Comparison of ENCODE assay signal across 22 cellular contexts in the genomic region with DNA sequence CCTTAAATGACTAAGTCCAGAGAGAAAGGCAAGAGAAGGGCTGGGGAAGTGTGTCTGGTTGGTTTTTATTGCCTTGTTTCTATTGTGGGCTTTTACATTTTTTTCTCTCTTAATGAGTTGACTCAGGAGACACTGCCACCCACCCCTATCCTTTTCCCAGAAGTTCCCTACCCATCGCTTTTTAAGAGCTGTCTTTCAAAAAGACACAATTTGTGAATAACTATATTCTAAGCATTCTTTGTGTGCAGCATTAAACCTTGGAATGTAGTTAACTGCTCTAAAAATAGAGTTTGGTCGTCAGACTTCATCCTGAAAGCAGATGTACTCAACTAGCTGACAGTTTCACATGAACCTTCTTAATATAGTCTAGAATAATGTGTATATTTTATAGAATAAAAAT.
DNase-seq lines count a peak whose midpoint lies in the region; ATAC-seq and TF ChIP-seq lines count a peak whose summit lies in the region.
"Had no signal": no experiment of that assay in that cellular context is flagged by ENCODE, and none has a peak within 500 bp of the region (broad histone marks: within the 10 kb centered on the region; RNA-seq: fewer than 3 reads in every experiment).

No MANE protein-coding gene starts in this region.

- no peaks in the 10 kb centered on the region for H3K9me3 ChIP-seq in aorta (ENCODE audit: control insufficient read depth, low read length)
- H3K9me3 ChIP-seq: colonic mucosa, heart right ventricle, left ventricle myocardium inferior, vagina had no signal

- no peaks in the 10 kb centered on the region for H3K4me1 ChIP-seq in aorta (ENCODE audit: control insufficient read depth in 1 of 2, insufficient read depth in 2 of 2, low read length in 2 of 2)
- H3K4me1 ChIP-seq: colonic mucosa, left ventricle myocardium inferior, vagina had no signal

- H3K4me3 ChIP-seq in aorta (ENCODE audit: low read length in 2 of 2): no peak overlapping the region
- H3K4me3 ChIP-seq: colonic mucosa, heart right ventricle, left ventricle myocardium inferior, vagina had no signal

- H3K4me1 Mint-ChIP-seq in osteocyte (ENCODE audit: unreplicated experiment): peaks cover 13% of the 10 kb centered on the region

- ATAC-seq in HG03280 (IDR thresholded peaks at IDR 0.05; ENCODE audit: unreplicated experiment) (no peak), aorta (ENCODE audit: low FRiP score) (no peak), HG03565 (IDR thresholded peaks at IDR 0.05; ENCODE audit: unreplicated experiment) (no peak)
- ATAC-seq: CD8-positive, alpha-beta T cell; heart right ventricle had no signal

- intact Hi-C loops in aorta (cut with DNase I): no loop called here

- H3K36me3 ChIP-seq in aorta (ENCODE audit: control insufficient read depth in 1 of 2, insufficient read depth in 2 of 2, low read length in 1 of 2): no peaks in the 10 kb centered on the region
- H3K36me3 ChIP-seq: colonic mucosa, heart right ventricle, left ventricle myocardium inferior, vagina had no signal

- H3K4me3 Mint-ChIP-seq in osteocyte (ENCODE audit: unreplicated experiment): no peak overlapping the region
- H3K4me3 Mint-ChIP-seq: activated naive CD4-positive, alpha-beta T cell treated with anti-CD3 and anti-CD28 coated beads for 36 hours; CD8-positive, alpha-beta T cell; endodermal cell had no signal

- TF ChIP-seq CTCF in osteocyte (IDR thresholded peaks at IDR 0.05): no peak

- no peaks in the 10 kb centered on the region for H3K36me3 Mint-ChIP-seq in osteocyte (ENCODE audit: unreplicated experiment)

- no peaks in the 10 kb centered on the region for H3K9me3 Mint-ChIP-seq in osteocyte (ENCODE audit: unreplicated experiment)
- H3K9me3 Mint-ChIP-seq: activated naive CD4-positive, alpha-beta T cell treated with anti-CD3 and anti-CD28 coated beads for 36 hours; CD8-positive, alpha-beta T cell; endodermal cell had no signal

- 28 to 43% methylated on average over 2 of the region's 2 CpGs for WGBS in aorta, 2 donors

- H3K27ac ChIP-seq in aorta (ENCODE audit: low read depth in 1 of 2, low read length in 2 of 2): no peak overlapping the region
- H3K27ac ChIP-seq: colonic mucosa, heart right ventricle, left ventricle myocardium inferior, vagina had no signal

- no peaks in the 10 kb centered on the region for H3K27me3 Mint-ChIP-seq in osteocyte (ENCODE audit: unreplicated experiment)

- no peaks in the 10 kb centered on the region for H3K27me3 ChIP-seq in aorta (ENCODE audit: control insufficient read depth in 1 of 2, insufficient read depth in 2 of 2, low read length in 1 of 2)
- H3K27me3 ChIP-seq: colonic mucosa, heart right ventricle, vagina had no signal

- DNase-seq in AG20443 (ENCODE audit: low spot score): peak; percentile 29
- DNase-seq in LHCN-M2 (ENCODE audit: low read depth): peak; percentile 46
- DNase-seq in dedifferentiated amniotic fluid mesenchymal stem cell (ENCODE audit: extremely low spot score): peak; percentile 32
- no peak for DNase-seq in osteocyte (ENCODE audit: extremely low spot score, unreplicated experiment)
- no peak for DNase-seq in SW 1271 (lab: John Stamatoyannopoulos, UW)
- DNase-seq in aorta: no peak
- DNase-seq: activated CD4-positive, alpha-beta T cell treated with anti-CD3 and anti-CD28 coated beads for 1 hour; activated naive CD4-positive, alpha-beta T cell treated with anti-CD3 and anti-CD28 coated beads for 36 hours; activated T-cell treated with anti-CD3 and anti-CD28 coated beads, Interleukin-2, amount 50 U/mL, for 48 hours; CD8-positive, alpha-beta T cell; colonic mucosa; endodermal cell; HCEC 1CT; heart right ventricle; left ventricle myocardium inferior; NCI-H1417 treated with DMSO at 0.1 percent for 48 hours; NCI-H510A treated with DMSO at 0.1 percent for 48 hours; right cardiac atrium; substantia nigra had no signal

- peak overlapping the region; percentile 28 for H3K27ac Mint-ChIP-seq in osteocyte (ENCODE audit: unreplicated experiment)
- H3K27ac Mint-ChIP-seq: activated naive CD4-positive, alpha-beta T cell treated with anti-CD3 and anti-CD28 coated beads for 36 hours; CD8-positive, alpha-beta T cell; endodermal cell had no signal

Comparison
In these comparisons a context has a peak if more than half of its experiments do, and no peak if none do; other contexts are left out.
1. DNase-seq: peak in AG20443 (single experiment), LHCN-M2 (single experiment) and dedifferentiated amniotic fluid mesenchymal stem cell (single experiment); none in osteocyte (single experiment), SW 1271 (0 of 2) and aorta (0 of 2).